Comparison of ENCODE assay signal across 8 cellular contexts in the genomic region with DNA sequence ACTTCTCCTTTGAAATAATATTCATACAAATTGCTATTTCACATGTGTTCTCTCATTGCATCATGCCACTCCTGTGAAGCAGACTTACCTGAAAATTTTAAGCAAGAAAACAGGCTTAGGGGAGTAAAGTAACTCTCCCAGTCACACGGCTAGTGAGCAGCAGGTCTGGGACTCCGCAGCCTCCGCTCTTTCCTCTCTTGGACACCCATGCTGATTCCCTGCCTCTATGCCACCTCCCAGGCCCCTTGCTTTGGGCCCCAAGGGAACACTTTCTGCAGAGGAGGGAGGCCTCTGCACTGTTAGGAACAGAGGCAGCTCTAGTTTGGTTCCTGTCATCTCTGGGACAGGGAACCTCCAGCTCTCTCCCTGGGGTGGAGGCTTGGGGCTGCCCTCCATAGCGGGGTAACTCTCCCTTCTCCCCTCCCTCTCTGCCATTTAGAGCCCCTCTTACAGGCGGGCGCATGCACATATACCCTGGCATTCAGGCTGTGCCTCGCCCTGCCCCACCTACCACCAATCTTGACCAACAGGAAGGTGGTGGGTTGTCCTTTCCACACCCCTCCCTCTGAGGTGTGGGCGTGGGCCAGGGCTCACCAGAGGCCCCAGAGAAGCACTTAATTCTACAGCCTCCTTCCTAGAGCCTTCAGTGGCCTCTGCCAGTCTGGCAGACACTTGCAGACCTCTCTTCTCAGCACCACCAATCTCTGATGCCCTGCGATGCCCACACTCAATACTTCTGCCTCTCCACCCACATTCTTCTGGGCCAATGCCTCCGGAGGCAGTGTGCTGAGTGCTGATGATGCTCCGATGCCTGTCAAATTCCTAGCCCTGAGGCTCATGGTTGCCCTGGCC. TPM values are rescaled to one million over a fixed set of nuclear protein-coding genes. Genes with fewer than 3 reads are reported as not detected.
DNase-seq lines count a peak whose midpoint lies in the region; ATAC-seq and TF ChIP-seq lines count a peak whose summit lies in the region.

A gene with protein sequence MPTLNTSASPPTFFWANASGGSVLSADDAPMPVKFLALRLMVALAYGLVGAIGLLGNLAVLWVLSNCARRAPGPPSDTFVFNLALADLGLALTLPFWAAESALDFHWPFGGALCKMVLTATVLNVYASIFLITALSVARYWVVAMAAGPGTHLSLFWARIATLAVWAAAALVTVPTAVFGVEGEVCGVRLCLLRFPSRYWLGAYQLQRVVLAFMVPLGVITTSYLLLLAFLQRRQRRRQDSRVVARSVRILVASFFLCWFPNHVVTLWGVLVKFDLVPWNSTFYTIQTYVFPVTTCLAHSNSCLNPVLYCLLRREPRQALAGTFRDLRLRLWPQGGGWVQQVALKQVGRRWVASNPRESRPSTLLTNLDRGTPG (plus strand): TSS at position 646 of the 852 bp plus-strand sequence. CDS start 72 bp downstream, at position 718.

- no peaks in the 10 kb centered on the region for H3K27me3 Mint-ChIP-seq in T-helper 17 cell

- intact Hi-C loops in Right ventricle myocardium inferior (cut with DNase I), result loop anchor here (2.0 to 5.0 kb wide), 2 partner anchors 22 to 36 kb away; partner anchors contain the start of gene ARHGEF2
- intact Hi-C loops in left ventricle myocardium inferior (cut with micrococcal nuclease), result loop anchor here (2.0 kb wide), 1 partner anchor 48 kb away; no protein-coding TSS in a partner anchor

- H3K27me3 ChIP-seq in cardiac muscle cell (no peaks in the 10 kb centered on the region), left ventricle myocardium inferior (ENCODE audit: low read depth) (no peaks in the 10 kb centered on the region), stomach smooth muscle (ENCODE audit: control insufficient read depth in 1 of 2, insufficient read depth in 2 of 2, low read length in 2 of 2) (no peaks in the 10 kb centered on the region)

- H3K9me3 ChIP-seq in cardiac muscle cell (ENCODE audit: low read depth) (no peaks in the 10 kb centered on the region), T-helper 17 cell (ENCODE audit: control insufficient read depth, low read length, poor library complexity, severe bottlenecking) (no peaks in the 10 kb centered on the region), left ventricle myocardium inferior (replicated peaks) (no peaks in the 10 kb centered on the region), stomach smooth muscle (ENCODE audit: control insufficient read depth in 2 of 2, low read length in 2 of 2) (no peaks in the 10 kb centered on the region)

- peak within 1 kb of the TSS; percentile 12 for H3K4me3 Mint-ChIP-seq in T-helper 17 cell

- peak within 1 kb of the TSS in 1 of 2 donors; percentile 36 for H3K9ac ChIP-seq in stomach smooth muscle (ENCODE audit: low read length in 2 of 2)

- H3K4me1 Mint-ChIP-seq in T-helper 17 cell, result peaks cover 43% of the 10 kb centered on the region

- H3K36me3 ChIP-seq in cardiac muscle cell (no peaks in the 10 kb centered on the region), left ventricle myocardium inferior (peaks cover under 1% of the 10 kb centered on the region), stomach smooth muscle (ENCODE audit: control insufficient read depth in 2 of 2, insufficient read depth in 2 of 2, low read length in 2 of 2) (peaks cover under 1 to 3% of the 10 kb centered on the region in 2 donors)

- H3K4me1 ChIP-seq in cardiac muscle cell (ENCODE audit: low read depth) (peaks cover 18% of the 10 kb centered on the region), left ventricle myocardium inferior (peaks cover 63% of the 10 kb centered on the region), stomach smooth muscle (ENCODE audit: control insufficient read depth, insufficient read depth, low read length) (peaks cover 18% of the 10 kb centered on the region)

- ATAC-seq in Right ventricle myocardium inferior (no peak), T-helper 17 cell (no peak), GM19395 (IDR thresholded peaks at IDR 0.05; ENCODE audit: unreplicated experiment) (no peak), HG02885 (IDR thresholded peaks at IDR 0.05; ENCODE audit: poor library complexity, unreplicated experiment) (no peak), HG02938 (IDR thresholded peaks at IDR 0.05; ENCODE audit: unreplicated experiment) (no peak)

- peak within 1 kb of the TSS; percentile 91 for H3K27ac Mint-ChIP-seq in T-helper 17 cell

- TF ChIP-seq CTCF in cardiac muscle cell (IDR thresholded peaks at IDR 0.05; ENCODE audit: low read depth, low read length), result no peak
- no peak for TF ChIP-seq CTCF in left ventricle myocardium inferior (IDR thresholded peaks at IDR 0.05; ENCODE audit: borderline replicate concordance)

- H3K36me3 Mint-ChIP-seq in T-helper 17 cell (ENCODE audit: low read depth), result no peaks in the 10 kb centered on the region

- no peak for DNase-seq in cardiac muscle cell (ENCODE audit: low read depth in 1 of 2, low spot score in 1 of 2)
- no peak for DNase-seq in Right ventricle myocardium inferior (ENCODE audit: missing footprints)
- no peak for DNase-seq in T-helper 17 cell
- no peak for DNase-seq in left ventricle myocardium inferior

- H3K27ac ChIP-seq in cardiac muscle cell (peak within 1 kb of the TSS; percentile 75), left ventricle myocardium inferior (replicated peaks) (peak within 1 kb of the TSS; percentile 92), stomach smooth muscle (ENCODE audit: low read length) (peak within 1 kb of the TSS; percentile 6)

- H3K4me3 ChIP-seq in cardiac muscle cell (no peak within 1 kb of the TSS), left ventricle myocardium inferior (peak within 1 kb of the TSS; percentile 26), stomach smooth muscle (ENCODE audit: low read length in 2 of 2) (peak within 1 kb of the TSS in 1 of 2 donors; percentile 15)

RNA-seq across cellular contexts. Expression of the gene that starts here (rescaled TPM):
- 0.33 TPM in 1 of 2 replicates, not detected in the other for total RNA-seq in cardiac muscle cell
- 0.74 TPM in 1 of 2 replicates, not detected in the other for polyA plus RNA-seq in cardiac muscle cell
- total RNA-seq in Right ventricle myocardium inferior, result not detected
- not detected for total RNA-seq in T-helper 17 cell
- total RNA-seq in left ventricle myocardium inferior, result not detected

Comparison
In these comparisons a context has a peak if more than half of its experiments do, and no peak if none do; other contexts are left out.
1. H3K27ac ChIP-seq: peak in every context shown above with its lines; median percentile 92 in left ventricle myocardium inferior; 75 in cardiac muscle cell; 6 in stomach smooth muscle.